ENCODE assay signal across 18 cellular contexts in the genomic region with DNA sequence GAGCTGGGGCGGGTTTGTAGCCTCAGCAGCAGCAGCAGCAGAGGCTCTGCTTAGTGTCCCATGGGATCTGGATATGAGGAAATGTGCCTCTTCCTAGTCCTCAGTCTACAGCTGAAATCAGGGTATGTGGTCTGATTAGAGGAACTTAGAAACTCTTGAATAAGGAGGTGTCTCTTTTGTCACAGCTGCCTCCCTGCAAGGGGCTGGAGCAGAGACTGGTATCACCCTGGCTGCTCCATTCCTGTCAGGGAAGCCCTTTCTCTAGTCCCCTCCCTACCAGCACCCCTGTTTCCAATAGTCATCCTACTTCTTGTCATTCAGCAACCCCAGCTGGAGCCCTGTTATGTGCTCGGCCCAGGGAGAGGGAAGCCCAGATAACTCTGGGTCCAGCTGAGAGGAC.
"Had no signal": no experiment of that assay in that cellular context is flagged by ENCODE, and none has a peak within 500 bp of the region (broad histone marks: within the 10 kb centered on the region; RNA-seq: fewer than 3 reads in every experiment).

No MANE protein-coding gene starts in this region.

- H3K27ac Mint-ChIP-seq: naive thymus-derived CD4-positive, alpha-beta T cell; nephron progenitor cell; stimulated activated naive CD8-positive, alpha-beta T cell treated with anti-CD3 and anti-CD28 coated beads, Interleukin-15, Interleukin-2, amounts not matched to agents 100 ng/mL and 50 ng/mL, for 24 hours had no signal

- H3K27ac ChIP-seq: neutrophil, testis, tibial nerve, upper lobe of right lung, vagina had no signal

- DNase-seq: cortex of kidney; dorsolateral prefrontal cortex; effector CD8-positive, alpha-beta T cell; left colon; left ventricle myocardium superior; mesendoderm; naive thymus-derived CD4-positive, alpha-beta T cell; nephron progenitor cell; right cardiac atrium; stimulated activated CD4-positive, alpha-beta T cell treated with anti-CD3 and anti-CD28 coated beads, Interleukin-2, amount 100 ng/mL, for 48 hours; testis; upper lobe of right lung had no signal

- ATAC-seq: left colon; left ventricle myocardium superior; naive thymus-derived CD4-positive, alpha-beta T cell; right cardiac atrium; upper lobe of right lung had no signal

- H3K27me3 Mint-ChIP-seq: naive thymus-derived CD4-positive, alpha-beta T cell; stimulated activated naive CD8-positive, alpha-beta T cell treated with anti-CD3 and anti-CD28 coated beads, Interleukin-15, Interleukin-2, amounts not matched to agents 100 ng/mL and 50 ng/mL, for 24 hours had no signal

- H3K9me3 Mint-ChIP-seq: naive thymus-derived CD4-positive, alpha-beta T cell; nephron progenitor cell; stimulated activated naive CD8-positive, alpha-beta T cell treated with anti-CD3 and anti-CD28 coated beads, Interleukin-15, Interleukin-2, amounts not matched to agents 100 ng/mL and 50 ng/mL, for 24 hours had no signal

- H3K4me2 ChIP-seq: smooth muscle cell had no signal

- H3K27me3 ChIP-seq: dorsolateral prefrontal cortex, neutrophil, testis, tibial nerve, upper lobe of right lung, vagina had no signal

- H3K4me3 ChIP-seq: dorsolateral prefrontal cortex, lung, smooth muscle cell, testis, tibial nerve, upper lobe of right lung, vagina had no signal

- H3K4me3 Mint-ChIP-seq: naive thymus-derived CD4-positive, alpha-beta T cell; nephron progenitor cell; stimulated activated naive CD8-positive, alpha-beta T cell treated with anti-CD3 and anti-CD28 coated beads, Interleukin-15, Interleukin-2, amounts not matched to agents 100 ng/mL and 50 ng/mL, for 24 hours had no signal

- H3K4me1 ChIP-seq: testis, tibial nerve, upper lobe of right lung, vagina had no signal

- H3K9me3 ChIP-seq: neutrophil, testis, tibial nerve, upper lobe of right lung, vagina had no signal
